ENCODE assay signal across 9 cellular contexts in the genomic region with DNA sequence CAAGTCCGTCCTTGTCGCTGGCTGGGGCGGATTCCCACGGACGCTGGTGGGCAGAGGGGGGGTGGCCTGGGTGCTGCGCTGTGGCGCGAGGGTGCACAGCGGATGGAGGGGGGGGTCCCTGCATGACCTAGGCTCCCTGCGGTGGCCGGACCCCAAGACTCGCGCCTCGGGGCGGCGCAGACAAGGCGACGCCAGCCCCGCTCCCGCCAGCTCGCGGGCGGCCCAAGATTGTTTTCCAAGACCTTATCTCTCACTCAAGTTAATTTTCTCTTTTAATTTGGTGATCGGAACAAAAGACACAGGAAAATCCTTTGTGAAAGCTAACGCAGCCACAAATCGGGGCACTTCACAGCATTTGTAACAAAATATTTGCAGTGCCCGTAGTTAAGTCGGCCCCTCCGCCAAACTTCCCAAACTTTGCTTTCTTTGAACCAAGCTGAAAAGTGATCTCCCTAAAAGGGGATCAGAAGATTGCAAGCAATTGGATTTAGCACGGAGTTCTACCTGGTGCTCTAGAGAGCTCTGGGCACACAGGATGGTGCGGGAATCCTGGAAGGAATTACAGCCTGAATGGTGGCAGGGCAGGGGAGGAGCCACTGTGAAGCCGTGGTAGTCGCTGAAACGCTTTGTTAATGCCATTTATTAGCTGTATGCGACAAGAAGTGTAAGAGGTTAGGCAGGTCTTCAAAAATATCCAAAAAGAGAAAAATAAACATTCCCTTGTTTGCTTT. TPM values are rescaled to one million over a fixed set of nuclear protein-coding genes. Genes with fewer than 3 reads are reported as not detected.
DNase-seq lines count a peak whose midpoint lies in the region; ATAC-seq, FAIRE-seq and TF ChIP-seq lines count a peak whose summit lies in the region.
"Had no signal": no experiment of that assay in that cellular context is flagged by ENCODE, and none has a peak within 500 bp of the region (broad histone marks: within the 10 kb centered on the region; RNA-seq: fewer than 3 reads in every experiment).

No MANE protein-coding gene starts in this region.

- no peak for TF ChIP-seq EP300 in esophagus muscularis mucosa (IDR thresholded peaks at IDR 0.05)

- H3K4me1 ChIP-seq in PC-3 (ENCODE audit: insufficient read depth, low read length) (peaks cover 41% of the 10 kb centered on the region), esophagus muscularis mucosa (peaks cover 38 to 59% (median 52%) of the 10 kb centered on the region in 4 donors), neuron (ENCODE audit: insufficient read depth, low read length) (peaks cover 32% of the 10 kb centered on the region)

- H3K9me3 ChIP-seq in PC-3 (ENCODE audit: low read length) (peaks cover 5% of the 10 kb centered on the region; the same call in 1 of the 2 replicates), esophagus muscularis mucosa (peaks cover 0 to 15% (median 5%) of the 10 kb centered on the region in 4 donors), neuron (ENCODE audit: low read length) (peaks cover 11% of the 10 kb centered on the region)
- H3K9me3 ChIP-seq: neutrophil had no signal

- 2% methylated on average over 30 of the region's 35 CpGs for WGBS in esophagus muscularis mucosa

- no peaks in the 10 kb centered on the region for H3K9me2 ChIP-seq in PC-3 (replicated peaks; ENCODE audit: low read length)

- H3F3A ChIP-seq in PC-3 (ENCODE audit: low read length, unreplicated experiment) = no peaks in the 10 kb centered on the region

- no peaks in the 10 kb centered on the region for H3K27me3 ChIP-seq in PC-3 (ENCODE audit: low read length)
- H3K27me3 ChIP-seq in esophagus muscularis mucosa = no peaks in the 10 kb centered on the region
- no peaks in the 10 kb centered on the region for H3K27me3 ChIP-seq in neuron (ENCODE audit: insufficient read depth, low read length)

- peaks cover 2% of the 10 kb centered on the region for H3K79me2 ChIP-seq in PC-3 (ENCODE audit: low read length)

- no peak for ATAC-seq in PC-3
- no peak for ATAC-seq in GM21619 (IDR thresholded peaks at IDR 0.05; ENCODE audit: unreplicated experiment)
- ATAC-seq in GM18861 (IDR thresholded peaks at IDR 0.05; ENCODE audit: unreplicated experiment) = no peak

- peak; percentile 32 for DNase-seq in G401 (ENCODE audit: low spot score)
- DNase-seq in PC-3 = peak; percentile 38
- no peak for DNase-seq in esophagus muscularis mucosa (ENCODE audit: extremely low spot score)
- DNase-seq in HTR-8/SVneo (ENCODE audit: insufficient read length, low spot score) = no peak
- no peak for DNase-seq in SIG-M5 (lab: John Stamatoyannopoulos, UW)

- H2AFZ ChIP-seq in PC-3 (ENCODE audit: low read length) = peak overlapping the region; percentile 94
- H2AFZ ChIP-seq in neuron (ENCODE audit: low read depth, low read length) = peak overlapping the region; percentile 65

- POLR2A ChIA-PET in PC-3 (lab: Charles Lee; ENCODE audit: unreplicated experiment) = no interaction called here

- FAIRE-seq in HTR-8/SVneo (lab: Jason Lieb, UNC) = no peak

- H3K36me3 ChIP-seq in PC-3 (ENCODE audit: low read depth, low read length) = no peaks in the 10 kb centered on the region
- H3K36me3 ChIP-seq in esophagus muscularis mucosa = no peaks in the 10 kb centered on the region
- H3K36me3 ChIP-seq in neuron (ENCODE audit: insufficient read depth, low read length) = no peaks in the 10 kb centered on the region
- H3K36me3 ChIP-seq: neutrophil had no signal

- peak overlapping the region; percentile 77 for H3K4me3 ChIP-seq in PC-3 (ENCODE audit: low read length)
- H3K4me3 ChIP-seq in esophagus muscularis mucosa = peak overlapping the region; percentile 72 to 86 (median 73)
- H3K4me3 ChIP-seq in neuron (ENCODE audit: low read length) = peak overlapping the region; percentile 73

- H4K20me1 ChIP-seq in PC-3 (ENCODE audit: low read length) = peaks cover under 1% of the 10 kb centered on the region; the same call in 1 of the 2 replicates

- H3K4me2 ChIP-seq in PC-3 (ENCODE audit: low read length) = peak overlapping the region; percentile 98

- TSS peak; percentile 30 for BruUV-seq in PC-3 (replicated peaks; lab: Mats Ljungman, UMichigan)

- peak overlapping the region; percentile 67 for H3K27ac ChIP-seq in PC-3 (ENCODE audit: low read length)
- H3K27ac ChIP-seq in esophagus muscularis mucosa (replicated peaks in 1 of 4) = peak overlapping the region; percentile 98 to 99 (median 98)
- H3K27ac ChIP-seq: neutrophil had no signal

- peak overlapping the region; percentile 68 for H3K9ac ChIP-seq in PC-3 (ENCODE audit: low read length)

- TF ChIP-seq CTCF in PC-3 (conservative IDR thresholded peaks at IDR 0.05; ENCODE audit: low read depth, low read length) (no peak), esophagus muscularis mucosa (IDR thresholded peaks at IDR 0.05) (no peak)

- intact Hi-C loops in PC-3 (cut with micrococcal nuclease) = loop anchor here (5.0 kb wide), 2 partner anchors 50 to 95 kb away; no protein-coding TSS in a partner anchor
- intact Hi-C loops in esophagus muscularis mucosa (cut with DNase I) = no loop called here

- CTCF ChIA-PET in PC-3 (lab: Charles Lee) = no interaction called here

- no peak for TF ChIP-seq POLR2A in esophagus muscularis mucosa (IDR thresholded peaks at IDR 0.05; ENCODE audit: low read depth)

- in situ Hi-C loops in G401 (cut with HindIII; ENCODE audit: low sequenced_read_pairs) = no loop called here

RNA-seq across cellular contexts. Expression of gene ID2, which starts 4.8 kb away (rescaled TPM):
- 293 and 327 TPM in 2 replicates for total RNA-seq in G401 (2014; rRNA removed; shearing (Covaris generic))
- total RNA-seq in PC-3 (2014; rRNA removed) (92.1 and 93.3 TPM in 2 replicates), esophagus muscularis mucosa (100 to 1,000 TPM; 149 to 254 (median 187) TPM)

Comparison
In these comparisons a context has a peak if more than half of its experiments do, and no peak if none do; other contexts are left out.
1. DNase-seq: peak in G401 (single experiment) and PC-3 (single experiment); none in esophagus muscularis mucosa (single experiment), HTR-8/SVneo (single experiment) and SIG-M5 (single experiment).
2. Peak in every context shown above with its lines, with median percentiles within 50 percentile points of each other: H3K4me3 ChIP-seq.